ENCODE assay signal across 8 cellular contexts in genomic region chr1:236795035-236795756, GRCh38. TPM values are rescaled to one million over a fixed set of nuclear protein-coding genes. Genes with fewer than 3 reads are reported as not detected.
DNase-seq lines count a peak whose midpoint lies in the region; ATAC-seq and TF ChIP-seq lines count a peak whose summit lies in the region.

Gene MTR (plus strand): TSS chr1:236795292. CDS start chr1:236795704, 412 bp downstream.

- no peaks in the 10 kb centered on the region for H3K36me3 ChIP-seq in BE2C
- no peaks in the 10 kb centered on the region for H3K36me3 ChIP-seq in colonic mucosa

- H3K9me3 ChIP-seq in BE2C, result no peaks in the 10 kb centered on the region
- H3K9me3 ChIP-seq in colonic mucosa, result no peaks in the 10 kb centered on the region

- ATAC-seq in HG03460 (IDR thresholded peaks at IDR 0.05; ENCODE audit: unreplicated experiment), result peak; percentile 98

- H3K4me1 ChIP-seq in BE2C (no peaks in the 10 kb centered on the region), colonic mucosa (no peaks in the 10 kb centered on the region)

- peak within 1 kb of the TSS; percentile 91 for H3K4me3 ChIP-seq in BE2C (ENCODE audit: low read depth, low read length)
- peak within 1 kb of the TSS; percentile 83 for H3K4me3 ChIP-seq in colonic mucosa

- DNase-seq in BE2C (peak; percentile 99), GM19240 (ENCODE audit: insufficient read length, low spot score) (peak; percentile 95), NCI-H526 (lab: John Stamatoyannopoulos, UW) (peak; percentile 96), colonic mucosa (peak; percentile 98), kidney tubule cell (ENCODE audit: low spot score) (peak; percentile 99)
- peak; percentile 98 for DNase-seq in activated CD4-positive, alpha-beta T cell treated with anti-CD3 and anti-CD28 coated beads for 48 hours
- DNase-seq in stimulated activated CD4-positive, alpha-beta T cell treated with anti-CD3 and anti-CD28 coated beads, Interleukin-1b, Interleukin-23, amount 100 ng/mL, for 24 hours (ENCODE audit: low read depth in 4 of 4, low spot score in 1 of 4), result peak; percentile 85 to 95 (median 92)

- H3K27me3 ChIP-seq in BE2C (no peaks in the 10 kb centered on the region), colonic mucosa (no peaks in the 10 kb centered on the region)

- intact Hi-C loops in colonic mucosa (cut with DNase I), result no loop called here

- H3K9ac ChIP-seq in colonic mucosa (ENCODE audit: low read depth in 2 of 2, low read length in 2 of 2), result peak within 1 kb of the TSS; percentile 93 to 94

- TF ChIP-seq CTCF in BE2C (IDR thresholded peaks at IDR 0.05; ENCODE audit: low read depth, low read length) (no peak), colonic mucosa (IDR thresholded peaks at IDR 0.05) (no peak)

- peak within 1 kb of the TSS; percentile 95 for H3K27ac ChIP-seq in colonic mucosa

RNA-seq across cellular contexts. Expression of gene MTR, which starts in this region (rescaled TPM):
- polyA plus RNA-seq in BE2C (2012; ENCODE audit: insufficient read depth, insufficient read length, low read depth), result 8.8 TPM
- 10 to 100 TPM; 20.5 to 24.4 TPM for total RNA-seq in colonic mucosa

Comparison
In these comparisons a context has a peak if more than half of its experiments do, and no peak if none do; other contexts are left out.
1. Peak in every context shown above with its lines: DNase-seq, ATAC-seq, H3K4me3 ChIP-seq and H3K27ac ChIP-seq.